ENCODE assay signal across 15 cellular contexts in genomic region chr2:28909655-28910054, GRCh38. TPM values are rescaled to one million over a fixed set of nuclear protein-coding genes. Genes with fewer than 3 reads are reported as not detected.
A peak's percentile ranks its signal among the peaks of the same experiment; 100 is the strongest.
DNase-seq lines count a peak whose midpoint lies in the region; ATAC-seq and TF ChIP-seq lines count a peak whose summit lies in the region.
"Had no signal": no experiment of that assay in that cellular context is flagged by ENCODE, and none has a peak within 500 bp of the region (broad histone marks: within the 10 kb centered on the region; RNA-seq: fewer than 3 reads in every experiment).

No MANE protein-coding gene starts in this region.

- no peak overlapping the region for H3K56ac ChIP-seq in mesendoderm (ENCODE audit: low read length)

- no peak overlapping the region for H2BK15ac ChIP-seq in mesendoderm (replicated peaks; ENCODE audit: low read depth)

- intact Hi-C loops in CD8-positive, alpha-beta T cell (cut with DNase I, micrococcal nuclease): no loop called here

- H3K4me1 ChIP-seq in CD8-positive, alpha-beta T cell (ENCODE audit: insufficient read depth, low read length): no peaks in the 10 kb centered on the region
- H3K4me1 ChIP-seq in mesendoderm (ENCODE audit: control insufficient read depth, low read depth, low read length): peaks cover 3% of the 10 kb centered on the region
- H3K4me1 ChIP-seq: BLaER1 had no signal

- H2BK5ac ChIP-seq in mesendoderm (ENCODE audit: low read length): no peak overlapping the region

- H3K4me3 Mint-ChIP-seq in activated T-cell treated with anti-CD3 and anti-CD28 coated beads, Interleukin-2, amount 50 U/mL, for 72 hours: no peak overlapping the region
- no peak overlapping the region for H3K4me3 Mint-ChIP-seq in CD8-positive, alpha-beta T cell
- no peak overlapping the region for H3K4me3 Mint-ChIP-seq in WTC11
- H3K4me3 Mint-ChIP-seq: GM23338 had no signal

- no peak overlapping the region for H3K9ac ChIP-seq in mesendoderm (ENCODE audit: low read length)
- H3K9ac ChIP-seq: BLaER1 had no signal

- no peak overlapping the region for H3K18ac ChIP-seq in mesendoderm (ENCODE audit: low read length)

- no peaks in the 10 kb centered on the region for H3K27me3 ChIP-seq in CD8-positive, alpha-beta T cell (ENCODE audit: insufficient read depth, low read length)
- no peaks in the 10 kb centered on the region for H3K27me3 ChIP-seq in mesendoderm (ENCODE audit: insufficient read depth, low read length, poor library complexity)
- H3K27me3 ChIP-seq: BLaER1 had no signal

- H3K23ac ChIP-seq in mesendoderm (ENCODE audit: low read length): no peak overlapping the region

- no peak overlapping the region for H4K5ac ChIP-seq in mesendoderm (ENCODE audit: low read length)

- H3K27ac Mint-ChIP-seq in activated T-cell treated with anti-CD3 and anti-CD28 coated beads, Interleukin-2, amount 50 U/mL, for 72 hours: peak overlapping the region; percentile 12
- peak overlapping the region; percentile 33 for H3K27ac Mint-ChIP-seq in CD8-positive, alpha-beta T cell
- H3K27ac Mint-ChIP-seq in WTC11: 0 out of 2 replicates have a peak overlapping the region, but pooled peaks have one; percentile 46
- H3K27ac Mint-ChIP-seq: GM23338 had no signal

- ATAC-seq in activated T-cell treated with anti-CD3 and anti-CD28 coated beads, Interleukin-2, amount 50 U/mL, for 72 hours (replicated peaks in 1 of 2): no peak
- no peak for ATAC-seq in CD8-positive, alpha-beta T cell
- ATAC-seq in WTC11: no peak; the same call in 1 of the 2 replicates
- no peak for ATAC-seq in GM19467 (IDR thresholded peaks at IDR 0.05; ENCODE audit: unreplicated experiment)
- ATAC-seq: GM23338 had no signal

- peaks cover 8 to 46% of the 10 kb centered on the region in 2 donors for H3K36me3 Mint-ChIP-seq in activated T-cell treated with anti-CD3 and anti-CD28 coated beads, Interleukin-2, amount 50 U/mL, for 72 hours (ENCODE audit: insufficient read depth in 2 of 2)
- H3K36me3 Mint-ChIP-seq in CD8-positive, alpha-beta T cell: peaks cover 82% of the 10 kb centered on the region
- peaks cover 85% of the 10 kb centered on the region for H3K36me3 Mint-ChIP-seq in WTC11

- POLR2A ChIA-PET in CD8-positive, alpha-beta T cell (lab: Charles Lee): interaction anchor here (1.3 to 1.6 kb wide), 2 partner anchors 15 to 27 kb away, joined by 4 read pairs; partner anchors contain the start of gene WDR43
- POLR2A ChIA-PET in WTC11 (lab: Charles Lee): interaction anchor here (1.2 kb wide), 1 partner anchor 39 kb away, joined by 4 read pairs; the partner anchor contains the start of gene TRMT61B

- H3K4me2 ChIP-seq in mesendoderm (ENCODE audit: low read length): no peak overlapping the region
- H3K4me2 ChIP-seq: BLaER1, GM23338 had no signal

- no peak overlapping the region for H2BK120ac ChIP-seq in mesendoderm (ENCODE audit: low read depth, low read length)

- no peak overlapping the region for H3K4ac ChIP-seq in mesendoderm (ENCODE audit: low read depth, low read length)

- H3K79me1 ChIP-seq in mesendoderm (ENCODE audit: low read length): peaks cover 7% of the 10 kb centered on the region

- H3K36me3 ChIP-seq in CD8-positive, alpha-beta T cell (ENCODE audit: insufficient read depth, low read length): peaks cover 45% of the 10 kb centered on the region
- peaks cover 15% of the 10 kb centered on the region for H3K36me3 ChIP-seq in mesendoderm (ENCODE audit: control insufficient read depth, insufficient read depth, low read length)

- peaks cover 7% of the 10 kb centered on the region for H3K4me1 Mint-ChIP-seq in activated T-cell treated with anti-CD3 and anti-CD28 coated beads, Interleukin-2, amount 50 U/mL, for 72 hours (ENCODE audit: low read depth)
- peaks cover 16% of the 10 kb centered on the region for H3K4me1 Mint-ChIP-seq in CD8-positive, alpha-beta T cell (ENCODE audit: low read depth)
- H3K4me1 Mint-ChIP-seq in WTC11: peaks cover 5% of the 10 kb centered on the region; the same call in 1 of the 2 replicates
- H3K4me1 Mint-ChIP-seq: GM23338 had no signal

- no peaks in the 10 kb centered on the region for H3K9me3 ChIP-seq in CD8-positive, alpha-beta T cell (ENCODE audit: low read length)
- H3K9me3 ChIP-seq: BLaER1 had no signal

- peaks cover 59% of the 10 kb centered on the region for H3K79me2 ChIP-seq in mesendoderm (ENCODE audit: control insufficient read depth, insufficient read depth, low read length)

- H3K9me3 Mint-ChIP-seq in activated T-cell treated with anti-CD3 and anti-CD28 coated beads, Interleukin-2, amount 50 U/mL, for 72 hours: no peaks in the 10 kb centered on the region
- H3K9me3 Mint-ChIP-seq in CD8-positive, alpha-beta T cell: no peaks in the 10 kb centered on the region
- H3K9me3 Mint-ChIP-seq in WTC11: no peaks in the 10 kb centered on the region
- H3K9me3 Mint-ChIP-seq: GM23338 had no signal

- WGBS in mesendoderm (ENCODE audit: extremely low coverage, insufficient coverage, low lambda C conversion rate): no CpG with 5 or more reads among the region's 3 CpGs

- CTCF ChIA-PET in CD8-positive, alpha-beta T cell (lab: Charles Lee): interaction anchor here (0.8 to 1.4 kb wide), 2 partner anchors 12 to 89 kb away, joined by 3 read pairs; no protein-coding TSS in a partner anchor
- CTCF ChIA-PET in WTC11 (lab: Charles Lee): no interaction called here

- H3K27ac ChIP-seq in CD8-positive, alpha-beta T cell (ENCODE audit: low read depth, low read length): no peak overlapping the region
- H3K27ac ChIP-seq in mesendoderm (ENCODE audit: low read depth, low read length): peak overlapping the region; percentile 57
- H3K27ac ChIP-seq: BLaER1 had no signal

- H3K27me3 Mint-ChIP-seq in activated T-cell treated with anti-CD3 and anti-CD28 coated beads, Interleukin-2, amount 50 U/mL, for 72 hours (ENCODE audit: low read depth): no peaks in the 10 kb centered on the region
- H3K27me3 Mint-ChIP-seq in CD8-positive, alpha-beta T cell (ENCODE audit: low read depth): no peaks in the 10 kb centered on the region
- H3K27me3 Mint-ChIP-seq in WTC11 (ENCODE audit: low read depth): no peaks in the 10 kb centered on the region

- no peak for TF ChIP-seq CTCF in CD8-positive, alpha-beta T cell (IDR thresholded peaks at IDR 0.05)
- TF ChIP-seq CTCF in WTC11 (IDR thresholded peaks at IDR 0.05): no peak

- H4K8ac ChIP-seq in mesendoderm (ENCODE audit: low read depth, low read length): no peak overlapping the region

- H2AK5ac ChIP-seq in mesendoderm (ENCODE audit: low read length): no peak overlapping the region

- H3K4me3 ChIP-seq in CD8-positive, alpha-beta T cell (ENCODE audit: low read depth, low read length): no peak overlapping the region
- no peak overlapping the region for H3K4me3 ChIP-seq in mesendoderm (ENCODE audit: low read length)
- H3K4me3 ChIP-seq: BLaER1, GM23338 had no signal

- no peak for DNase-seq in activated T-cell treated with anti-CD3 and anti-CD28 coated beads, Interleukin-2, amount 50 U/mL, for 72 hours
- DNase-seq in activated T-cell treated with anti-CD3 and anti-CD28 coated beads, Interleukin-2, amount 50 U/mL, for 48 hours: no peak
- no peak for DNase-seq in CD8-positive, alpha-beta T cell
- DNase-seq in WTC11 (ENCODE audit: low spot score): no peak
- no peak for DNase-seq in mesendoderm
- no peak for DNase-seq in iPS-NIHi7 (ENCODE audit: extremely low spot score)
- DNase-seq: 8988T, AML-193, Calu3, DMS79 treated with DMSO at 0.1 percent for 48 hours, EL, H7 had no signal

TF ChIP-seq in WTC11, 78 proteins besides CTCF, POLR2A, EP300 and RAD21:
- no peak for TF ChIP-seq CREB1 (CRISPR knock-in tag; IDR thresholded peaks at IDR 0.05)
- no peak for TF ChIP-seq NR1H2 (CRISPR knock-in tag; IDR thresholded peaks at IDR 0.05)
- peak; percentile 89 for TF ChIP-seq ZNF121 (CRISPR knock-in tag; IDR thresholded peaks at IDR 0.05)
TF ChIP-seq in WTC11: peak in this region for 1.

RNA-seq across cellular contexts. Expression of gene WDR43, which starts 15.2 kb away (rescaled TPM):
- total RNA-seq in activated T-cell treated with anti-CD3 and anti-CD28 coated beads, Interleukin-2, amount 50 U/mL, for 72 hours: 100 to 1,000 TPM in 1 of 2 donors, 10 to 100 TPM in 1; 75.0 to 110 TPM
- total RNA-seq in CD8-positive, alpha-beta T cell: 10 to 100 TPM; 89.2 to 90.0 TPM
- 92.4 to 112 TPM (median 103 TPM) in 3 replicates for total RNA-seq in WTC11 (2021)
- 99.6 TPM for polyA plus RNA-seq in mesendoderm (2013, experiment 1 of 2)
- polyA plus RNA-seq in mesendoderm (2013, experiment 2 of 2): 98.8 TPM

RNA-seq across cellular contexts. Expression of gene TRMT61B, which starts 39.5 kb away (rescaled TPM):
- total RNA-seq in activated T-cell treated with anti-CD3 and anti-CD28 coated beads, Interleukin-2, amount 50 U/mL, for 72 hours: 10 to 100 TPM; 18.5 to 20.5 TPM
- total RNA-seq in CD8-positive, alpha-beta T cell: 10 to 100 TPM; 17.9 to 22.9 TPM
- total RNA-seq in WTC11 (2021): 24.0 to 26.4 TPM (median 24.3 TPM) in 3 replicates
- polyA plus RNA-seq in mesendoderm (2013, experiment 1 of 2): 22.6 TPM
- 27.8 TPM for polyA plus RNA-seq in mesendoderm (2013, experiment 2 of 2)
